12 cellular contexts compared by ENCODE assay signal in genomic region chr19:907183-907853, GRCh38. TPM values are rescaled to one million over a fixed set of nuclear protein-coding genes. Genes with fewer than 3 reads are reported as not detected.
DNase-seq lines count a peak whose midpoint lies in the region; ATAC-seq and TF ChIP-seq lines count a peak whose summit lies in the region.
"Had no signal": no experiment of that assay in that cellular context is flagged by ENCODE, and none has a peak within 500 bp of the region (broad histone marks: within the 10 kb centered on the region; RNA-seq: fewer than 3 reads in every experiment).

No MANE protein-coding gene starts in this region.

- DNase-seq in GDM1 (lab: John Stamatoyannopoulos, UW) (peak; percentile 51), NT2/D1 (ENCODE audit: low read depth, low spot score) (no peak), omental fat pad (ENCODE audit: low spot score) (no peak), smooth muscle cell (lab: John Stamatoyannopoulos, UW; ENCODE audit: unreplicated experiment) (no peak)
- no peak for DNase-seq in activated naive CD8-positive, alpha-beta T cell treated with anti-CD3 and anti-CD28 coated beads, Interleukin-2, amount 10 ng/mL, durations not matched to agents 7 days and 5 days
- DNase-seq: DMS153, NCI-H146, NCI-H748 treated with DMSO at 0.1 percent for 48 hours had no signal

- no peaks in the 10 kb centered on the region for H3K27me3 Mint-ChIP-seq in activated naive CD8-positive, alpha-beta T cell treated with anti-CD3 and anti-CD28 coated beads, Interleukin-2, amount 10 ng/mL, durations not matched to agents 7 days and 5 days

- H3K9me3 Mint-ChIP-seq in activated naive CD8-positive, alpha-beta T cell treated with anti-CD3 and anti-CD28 coated beads, Interleukin-2, amount 10 ng/mL, durations not matched to agents 7 days and 5 days, result no peaks in the 10 kb centered on the region

- TF ChIP-seq CTCF in omental fat pad (IDR thresholded peaks at IDR 0.05) (no peak), smooth muscle cell (IDR thresholded peaks at IDR 0.05; ENCODE audit: borderline replicate concordance, insufficient read depth, poor library complexity, severe bottlenecking) (no peak)

- H3K9me3 ChIP-seq in NT2/D1 (ENCODE audit: insufficient read depth, low read length) (no peaks in the 10 kb centered on the region), smooth muscle cell (replicated peaks; ENCODE audit: low read depth) (no peaks in the 10 kb centered on the region)

- H3K36me3 Mint-ChIP-seq in activated naive CD8-positive, alpha-beta T cell treated with anti-CD3 and anti-CD28 coated beads, Interleukin-2, amount 10 ng/mL, durations not matched to agents 7 days and 5 days, result peaks cover 4% of the 10 kb centered on the region

- no peaks in the 10 kb centered on the region for H3K27me3 ChIP-seq in NT2/D1 (ENCODE audit: insufficient read depth, insufficient read length)
- H3K27me3 ChIP-seq in smooth muscle cell (ENCODE audit: low read depth), result no peaks in the 10 kb centered on the region

- POLR2A ChIA-PET in activated naive CD8-positive, alpha-beta T cell treated with anti-CD3 and anti-CD28 coated beads, Interleukin-2, amount 10 ng/mL, durations not matched to agents 7 days and 5 days (lab: Charles Lee), result interaction anchor here (1.1 to 4.0 kb wide), 7 partner anchors 15 to 362 kb away, joined by 4 to 57 read pairs (median 5); partner anchors contain the start of genes CIRBP, MED16, RNU6-9 and WDR18

- H4K20me1 ChIP-seq in smooth muscle cell (ENCODE audit: low read depth), result peaks cover 93% of the 10 kb centered on the region

- H2AFZ ChIP-seq in smooth muscle cell (ENCODE audit: low read depth), result no peak overlapping the region

- no peak overlapping the region for H3K4me2 ChIP-seq in smooth muscle cell

- H3F3A ChIP-seq in smooth muscle cell (ENCODE audit: low read depth), result peaks cover 3% of the 10 kb centered on the region

- H3K36me3 ChIP-seq in NT2/D1 (ENCODE audit: insufficient read depth, insufficient read length, low read length) (peaks cover 7% of the 10 kb centered on the region), smooth muscle cell (ENCODE audit: low read depth) (no peaks in the 10 kb centered on the region)

- no peak overlapping the region for H3K27ac ChIP-seq in smooth muscle cell (ENCODE audit: low read depth)

- peak overlapping the region; percentile 79 for H3K27ac Mint-ChIP-seq in activated naive CD8-positive, alpha-beta T cell treated with anti-CD3 and anti-CD28 coated beads, Interleukin-2, amount 10 ng/mL, durations not matched to agents 7 days and 5 days

- H3K4me3 ChIP-seq in NT2/D1 (ENCODE audit: insufficient read length, low read depth) (no peak overlapping the region), smooth muscle cell (no peak overlapping the region)

- H3K4me3 Mint-ChIP-seq in activated naive CD8-positive, alpha-beta T cell treated with anti-CD3 and anti-CD28 coated beads, Interleukin-2, amount 10 ng/mL, durations not matched to agents 7 days and 5 days, result peak overlapping the region; percentile 80

- H3K4me1 Mint-ChIP-seq in activated naive CD8-positive, alpha-beta T cell treated with anti-CD3 and anti-CD28 coated beads, Interleukin-2, amount 10 ng/mL, durations not matched to agents 7 days and 5 days, result peaks cover 36% of the 10 kb centered on the region

- ATAC-seq in activated naive CD8-positive, alpha-beta T cell treated with anti-CD3 and anti-CD28 coated beads, Interleukin-2, amount 10 ng/mL, durations not matched to agents 7 days and 5 days (ENCODE audit: low read depth), result no peak
- peak; percentile 11 for ATAC-seq in omental fat pad (ENCODE audit: low FRiP score)
- ATAC-seq in HG03342 (IDR thresholded peaks at IDR 0.05; ENCODE audit: unreplicated experiment), result no peak
- no peak for ATAC-seq in GM18519 (IDR thresholded peaks at IDR 0.05; ENCODE audit: low FRiP score, unreplicated experiment)
- ATAC-seq: SK-N-SH treated with all-trans-retinoic acid at 6 μM for 48 hours had no signal

- H3K9ac ChIP-seq in NT2/D1 (ENCODE audit: insufficient read length, low read depth) (peak overlapping the region; percentile 44), smooth muscle cell (ENCODE audit: low read depth) (no peak overlapping the region)

- peaks cover 7% of the 10 kb centered on the region for H3K4me1 ChIP-seq in NT2/D1 (ENCODE audit: insufficient read depth, insufficient read length)
- H3K4me1 ChIP-seq in smooth muscle cell (ENCODE audit: low read depth), result peaks cover 4% of the 10 kb centered on the region

- 90% methylated on average over 9 of the region's 14 CpGs for WGBS in smooth muscle cell (ENCODE audit: low lambda C conversion rate)

- peaks cover 83% of the 10 kb centered on the region for H3K79me2 ChIP-seq in smooth muscle cell (ENCODE audit: low read depth)

RNA-seq across cellular contexts. Expression of gene R3HDM4, which starts 5.7 kb away (rescaled TPM):
- total RNA-seq in activated naive CD8-positive, alpha-beta T cell treated with anti-CD3 and anti-CD28 coated beads, Interleukin-2, amount 10 ng/mL, durations not matched to agents 7 days and 5 days, result 100 to 1,000 TPM; 108 to 113 TPM
- 10 to 100 TPM; 27.1 to 55.2 (median 44.4) TPM for total RNA-seq in omental fat pad
- 25.9 and 42.3 TPM in 2 replicates for total RNA-seq in smooth muscle cell
- 69.4 and 70.5 TPM in 2 replicates for polyA plus RNA-seq in smooth muscle cell

RNA-seq across cellular contexts. Expression of gene KISS1R, which starts 9.8 kb away (rescaled TPM):
- total RNA-seq in activated naive CD8-positive, alpha-beta T cell treated with anti-CD3 and anti-CD28 coated beads, Interleukin-2, amount 10 ng/mL, durations not matched to agents 7 days and 5 days, result 1 to 10 TPM; 2.9 to 3.1 TPM
- total RNA-seq in omental fat pad (under 1 TPM in 1 of 4 donors, not detected in 3; 0.24 TPM), smooth muscle cell (0.27 TPM in 1 of 2 replicates, not detected in the other)
- polyA plus RNA-seq in smooth muscle cell, result 0.61 and 1.4 TPM in 2 replicates
- total RNA-seq: skeletal muscle tissue had no signal

RNA-seq across cellular contexts. Expression of gene RNU6-9, which starts 14.0 kb away (rescaled TPM):
- not detected for total RNA-seq in activated naive CD8-positive, alpha-beta T cell treated with anti-CD3 and anti-CD28 coated beads, Interleukin-2, amount 10 ng/mL, durations not matched to agents 7 days and 5 days
- total RNA-seq in omental fat pad, result not detected
- total RNA-seq in smooth muscle cell, result not detected in 2 replicates
- not detected in 2 replicates for polyA plus RNA-seq in smooth muscle cell
- total RNA-seq: skeletal muscle tissue had no signal

RNA-seq across cellular contexts. Expression of gene MED16, which starts 14.3 kb away (rescaled TPM):
- total RNA-seq in activated naive CD8-positive, alpha-beta T cell treated with anti-CD3 and anti-CD28 coated beads, Interleukin-2, amount 10 ng/mL, durations not matched to agents 7 days and 5 days, result 10 to 100 TPM; 53.6 to 72.7 TPM
- 10 to 100 TPM; 20.1 to 34.0 (median 24.5) TPM for total RNA-seq in omental fat pad
- 19.0 and 25.2 TPM in 2 replicates for total RNA-seq in smooth muscle cell
- polyA plus RNA-seq in smooth muscle cell, result 86.8 and 87.1 TPM in 2 replicates

RNA-seq across cellular contexts. Expression of gene ARID3A, which starts 18.5 kb away (rescaled TPM):
- total RNA-seq in activated naive CD8-positive, alpha-beta T cell treated with anti-CD3 and anti-CD28 coated beads, Interleukin-2, amount 10 ng/mL, durations not matched to agents 7 days and 5 days, result 10 to 100 TPM; 28.7 to 33.2 TPM
- 10 to 100 TPM in 2 of 4 donors, 1 to 10 TPM in 2; 3.7 to 15.1 (median 7.7) TPM for total RNA-seq in omental fat pad
- 50.3 TPM in 2 replicates for total RNA-seq in smooth muscle cell
- polyA plus RNA-seq in smooth muscle cell, result 45.7 and 75.2 TPM in 2 replicates
